ENCODE assay signal across 10 cellular contexts in genomic region chr6:13413906-13414555, GRCh38.
DNase-seq lines count a peak whose midpoint lies in the region; TF ChIP-seq lines count a peak whose summit lies in the region.
"Had no signal": no experiment of that assay in that cellular context is flagged by ENCODE, and none has a peak within 500 bp of the region (broad histone marks: within the 10 kb centered on the region; RNA-seq: fewer than 3 reads in every experiment).

No MANE protein-coding gene starts in this region.

- H2AFZ ChIP-seq in SK-N-SH (ENCODE audit: low read depth) (no peak overlapping the region), mesenchymal stem cell (ENCODE audit: low read depth, low read length) (no peak overlapping the region)
- H2AFZ ChIP-seq: GM23338 had no signal

- no peak overlapping the region for H3K14ac ChIP-seq in mesenchymal stem cell (ENCODE audit: low read length in 2 of 2)

- H4K20me1 ChIP-seq in SK-N-SH (ENCODE audit: insufficient read depth), result no peaks in the 10 kb centered on the region

- no peak overlapping the region for H2AK5ac ChIP-seq in mesenchymal stem cell (ENCODE audit: low read length, severe bottlenecking)

- no peak overlapping the region for H4K91ac ChIP-seq in mesenchymal stem cell (ENCODE audit: low read length)

- H3K36me3 ChIP-seq in SK-N-SH (replicated peaks in 1 of 2; ENCODE audit: control insufficient read depth in 1 of 2, insufficient read depth in 2 of 2, low read length in 1 of 2) (no peaks in the 10 kb centered on the region), liver (ENCODE audit: control insufficient read depth in 4 of 4, insufficient read depth in 3 of 4, low read depth in 1 of 4, low read length in 3 of 4) (no peaks in the 10 kb centered on the region), stomach smooth muscle (ENCODE audit: control insufficient read depth in 2 of 2, insufficient read depth in 2 of 2, low read length in 2 of 2) (peaks cover 0 to 2% of the 10 kb centered on the region in 2 donors), mesenchymal stem cell (ENCODE audit: control insufficient read depth in 1 of 2, insufficient read depth in 2 of 2, low read depth in 1 of 2, low read length in 2 of 2) (no peaks in the 10 kb centered on the region)

- no peaks in the 10 kb centered on the region for H3K79me2 ChIP-seq in SK-N-SH (ENCODE audit: insufficient read depth)

- H2BK15ac ChIP-seq in mesenchymal stem cell (ENCODE audit: low read depth, poor library complexity, severe bottlenecking), result no peak overlapping the region

- H3K4me3 ChIP-seq in SK-N-SH (ENCODE audit: low read depth in 2 of 2, low read length in 1 of 2) (no peak overlapping the region), liver (ENCODE audit: low read depth in 1 of 3, low read length in 3 of 3) (no peak overlapping the region), stomach smooth muscle (ENCODE audit: low read length in 2 of 2) (peak overlapping the region; percentile 6 to 29), mesenchymal stem cell (ENCODE audit: insufficient read depth in 1 of 2, low read depth in 1 of 2, low read length in 2 of 2) (no peak overlapping the region)
- H3K4me3 ChIP-seq: GM23338 had no signal

- TF ChIP-seq EP300 in SK-N-SH (IDR thresholded peaks at IDR 0.05; ENCODE audit: borderline replicate concordance in 1 of 2, low read depth in 1 of 2, low read length in 1 of 2), result no peak

- H3K9me2 ChIP-seq in SK-N-SH, result no peaks in the 10 kb centered on the region

- TF ChIP-seq CTCF in SK-N-SH (IDR thresholded peaks at IDR 0.05) (no peak), liver (IDR thresholded peaks at IDR 0.05; ENCODE audit: low read depth, low read length, missing input control) (no peak)

- peak; percentile 63 for TF ChIP-seq RAD21 in SK-N-SH (IDR thresholded peaks at IDR 0.05; ENCODE audit: low read length)
- TF ChIP-seq RAD21 in liver (IDR thresholded peaks at IDR 0.05), result peak; percentile 55 to 65

- no peak overlapping the region for H2BK12ac ChIP-seq in mesenchymal stem cell (ENCODE audit: low read length in 2 of 2)

- CTCF ChIA-PET in SK-N-SH (lab: Yijun Ruan, JAX), result interaction anchor here (0.7 to 1.8 kb wide), 12 partner anchors 22 to 161 kb away, joined by 3 to 8 read pairs (median 4); partner anchors contain the start of genes GFOD1 and SIRT5

- H3K18ac ChIP-seq in mesenchymal stem cell (ENCODE audit: low read depth in 1 of 2, low read length in 2 of 2), result no peak overlapping the region

- no peaks in the 10 kb centered on the region for H3F3A ChIP-seq in SK-N-SH (replicated peaks; ENCODE audit: insufficient read depth)

- no peak overlapping the region for H3K23ac ChIP-seq in mesenchymal stem cell (ENCODE audit: low read length in 2 of 2)

- H2BK120ac ChIP-seq in mesenchymal stem cell (ENCODE audit: low read depth, low read length), result no peak overlapping the region

- H3K9ac ChIP-seq in SK-N-SH (no peak overlapping the region), liver (ENCODE audit: low read depth in 1 of 2, low read length in 2 of 2) (no peak overlapping the region), stomach smooth muscle (ENCODE audit: low read length in 2 of 2) (peak overlapping the region; percentile 23 to 84), mesenchymal stem cell (ENCODE audit: low read length) (no peak overlapping the region)

- H3K27me3 ChIP-seq in SK-N-SH (ENCODE audit: insufficient read depth), result no peaks in the 10 kb centered on the region
- no peaks in the 10 kb centered on the region for H3K27me3 ChIP-seq in liver (ENCODE audit: control insufficient read depth in 4 of 4, insufficient read depth in 4 of 4, low read length in 3 of 4)
- H3K27me3 ChIP-seq in stomach smooth muscle (ENCODE audit: control insufficient read depth in 1 of 2, insufficient read depth in 2 of 2, low read length in 2 of 2), result no peaks in the 10 kb centered on the region
- H3K27me3 ChIP-seq in mesenchymal stem cell (ENCODE audit: control insufficient read depth in 1 of 2, insufficient read depth in 1 of 2, low read length in 2 of 2), result no peaks in the 10 kb centered on the region

- H3K79me1 ChIP-seq in mesenchymal stem cell (replicated peaks; ENCODE audit: low read length, poor library complexity, severe bottlenecking), result no peaks in the 10 kb centered on the region

- H3K9me3 ChIP-seq in SK-N-SH, result no peaks in the 10 kb centered on the region
- H3K9me3 ChIP-seq in liver (ENCODE audit: control insufficient read depth in 4 of 4, low read length in 3 of 4), result no peaks in the 10 kb centered on the region
- no peaks in the 10 kb centered on the region for H3K9me3 ChIP-seq in stomach smooth muscle (ENCODE audit: control insufficient read depth in 2 of 2, low read length in 2 of 2)
- H3K9me3 ChIP-seq in mesenchymal stem cell (ENCODE audit: control insufficient read depth, low read length), result no peaks in the 10 kb centered on the region

- peak; percentile 54 for DNase-seq in SK-N-SH
- no peak for DNase-seq in COR-L47 (lab: John Stamatoyannopoulos, UW)
- no peak for DNase-seq in NCI-H1436 (lab: John Stamatoyannopoulos, UW)
- no peak for DNase-seq in mesenchymal stem cell
- DNase-seq: DMS53, NCI-H748 treated with DMSO at 0.1 percent for 48 hours had no signal

- POLR2A ChIA-PET in SK-N-SH (lab: Yijun Ruan, JAX), result no interaction called here

- no peak overlapping the region for H3K4ac ChIP-seq in mesenchymal stem cell (ENCODE audit: low read depth in 1 of 2, low read length in 2 of 2)

- 61% methylated on average over 7 of the region's 7 CpGs for WGBS in SK-N-SH (ENCODE audit: low lambda C conversion rate)
- WGBS in liver, result 41% methylated on average over 7 of the region's 7 CpGs
- 88% methylated on average over 5 of the region's 7 CpGs for WGBS in mesenchymal stem cell

- H3K4me2 ChIP-seq in SK-N-SH (no peak overlapping the region), mesenchymal stem cell (ENCODE audit: low read length, poor library complexity, severe bottlenecking) (no peak overlapping the region)
- H3K4me2 ChIP-seq: GM23338 had no signal

- H3K4me1 ChIP-seq in SK-N-SH (ENCODE audit: control insufficient read depth in 1 of 2, insufficient read depth in 2 of 2, low read depth in 1 of 2, low read length in 1 of 2) (peaks cover 0 to 16% of the 10 kb centered on the region in 2 experiments; a peak in 2 of 4 replicates), liver (ENCODE audit: control insufficient read depth in 4 of 4, insufficient read depth in 4 of 4, low read length in 3 of 4) (peaks cover 14 to 74% (median 58%) of the 10 kb centered on the region in 4 donors), stomach smooth muscle (ENCODE audit: control insufficient read depth, insufficient read depth, low read length) (peaks cover 76% of the 10 kb centered on the region), mesenchymal stem cell (ENCODE audit: control insufficient read depth, insufficient read depth, low read depth, low read length) (peaks cover 5% of the 10 kb centered on the region)

- H4K8ac ChIP-seq in mesenchymal stem cell (ENCODE audit: low read length), result no peak overlapping the region

- peak overlapping the region in 1 of 2 experiments; percentile 50; a peak in 2 of 4 replicates for H3K27ac ChIP-seq in SK-N-SH (ENCODE audit: low read depth in 2 of 2, low read length in 1 of 2)
- H3K27ac ChIP-seq in cingulate gyrus (ENCODE audit: low read depth, low read length), result peak overlapping the region; percentile 66
- peak overlapping the region; percentile 37 to 51 for H3K27ac ChIP-seq in liver (ENCODE audit: low read depth in 1 of 2, low read length in 2 of 2)
- peak overlapping the region; percentile 98 for H3K27ac ChIP-seq in stomach smooth muscle (ENCODE audit: low read length)
- H3K27ac ChIP-seq in mesenchymal stem cell (ENCODE audit: low read length, poor library complexity, severe bottlenecking), result no peak overlapping the region

- no peak overlapping the region for H2BK5ac ChIP-seq in mesenchymal stem cell (ENCODE audit: low read depth, low read length, poor library complexity, severe bottlenecking)

TF ChIP-seq in SK-N-SH, 30 proteins besides CTCF, POLR2A, EP300 and RAD21:
- TF ChIP-seq RFX5 (IDR thresholded peaks at IDR 0.05; ENCODE audit: low read length) (no peak), CHD2 (IDR thresholded peaks at IDR 0.05; ENCODE audit: low read length, partially characterized antibody) (peak; percentile 12), GATA2 (CRISPR knock-in tag; IDR thresholded peaks at IDR 0.05) (peak; percentile 63), POLR2AphosphoS5 (IDR thresholded peaks at IDR 0.05; ENCODE audit: low read depth, low read length) (no peak), MEF2A (IDR thresholded peaks at IDR 0.05; ENCODE audit: borderline replicate concordance, low read depth) (no peak), FOXJ3 (CRISPR knock-in tag; IDR thresholded peaks at IDR 0.05) (no peak), SMC3 (IDR thresholded peaks at IDR 0.05; ENCODE audit: low read depth, low read length) (peak; percentile 35; the same call in 1 of the 2 replicates), FOXM1 (IDR thresholded peaks at IDR 0.05; ENCODE audit: low read depth) (no peak), JUND (IDR thresholded peaks at IDR 0.05) (no peak)

TF ChIP-seq in liver, 16 proteins besides CTCF, POLR2A, EP300 and RAD21:
- TF ChIP-seq MAX (IDR thresholded peaks at IDR 0.05) (no peak), FOXA1 (IDR thresholded peaks at IDR 0.05) (no peak), TAF1 (conservative IDR thresholded peaks at IDR 0.05) (no peak), HNF4G (IDR thresholded peaks at IDR 0.05) (no peak), RXRA (IDR thresholded peaks at IDR 0.05) (no peak), GABPA (IDR thresholded peaks at IDR 0.05 in 1 of 2, conservative IDR thresholded peaks at IDR 0.05 in 1 of 2) (no peak), JUND (IDR thresholded peaks at IDR 0.05) (no peak)

Comparison
In these comparisons a context has a peak if more than half of its experiments do, and no peak if none do; other contexts are left out.
1. H3K4me3 ChIP-seq: peak in stomach smooth muscle (2 of 2); none in SK-N-SH (0 of 2), liver (0 of 3) and mesenchymal stem cell (0 of 2).
2. H3K9ac ChIP-seq: peak in stomach smooth muscle (2 of 2); none in SK-N-SH (single experiment), liver (0 of 2) and mesenchymal stem cell (single experiment).